Comparison of ENCODE assay signal across 11 cellular contexts in genomic region chr1:184419734-184420161, GRCh38. TPM values are rescaled to one million over a fixed set of nuclear protein-coding genes. Genes with fewer than 3 reads are reported as not detected.
DNase-seq lines count a peak whose midpoint lies in the region; ATAC-seq and TF ChIP-seq lines count a peak whose summit lies in the region.
"Had no signal": no experiment of that assay in that cellular context is flagged by ENCODE, and none has a peak within 500 bp of the region (broad histone marks: within the 10 kb centered on the region; RNA-seq: fewer than 3 reads in every experiment).

No MANE protein-coding gene starts in this region.

- H3K27me3 Mint-ChIP-seq in glutamatergic neuron (ENCODE audit: unreplicated experiment) = no peaks in the 10 kb centered on the region

- DNase-seq in SJCRH30 (peak; percentile 27 to 49), glutamatergic neuron (peak; percentile 19), stromal cell of bone marrow (ENCODE audit: low read depth) (peak; percentile 37), ACHN (no peak), NCI-H82 (lab: John Stamatoyannopoulos, UW) (no peak)
- DNase-seq: activated CD4-positive, alpha-beta memory T cell treated with anti-CD3 and anti-CD28 coated beads for 36 hours; activated effector memory CD4-positive, alpha-beta T cell treated with anti-CD3 and anti-CD28 coated beads, Interleukin-2, amount 50 U/mL, for 16 hours; right lobe of liver; T-helper 2 cell had no signal

- POLR2A ChIA-PET in HEK293 (lab: Yijun Ruan, JAX) = no interaction called here

- H3K36me3 Mint-ChIP-seq in glutamatergic neuron (ENCODE audit: unreplicated experiment) = no peaks in the 10 kb centered on the region
- H3K36me3 Mint-ChIP-seq: activated CD4-positive, alpha-beta memory T cell treated with anti-CD3 and anti-CD28 coated beads for 36 hours had no signal

- H3K4me3 ChIP-seq in HEK293 (ENCODE audit: low read depth, low read length) = no peak overlapping the region
- no peak overlapping the region for H3K4me3 ChIP-seq in SJCRH30
- H3K4me3 ChIP-seq: right lobe of liver had no signal

- H3K36me3 ChIP-seq in HEK293 (ENCODE audit: control insufficient read depth in 2 of 2, insufficient read depth in 1 of 2, low read length in 2 of 2) = no peaks in the 10 kb centered on the region
- no peaks in the 10 kb centered on the region for H3K36me3 ChIP-seq in SJCRH30
- H3K36me3 ChIP-seq: right lobe of liver had no signal

- no peak overlapping the region for H3K4me3 Mint-ChIP-seq in glutamatergic neuron (ENCODE audit: unreplicated experiment)
- H3K4me3 Mint-ChIP-seq: activated CD4-positive, alpha-beta memory T cell treated with anti-CD3 and anti-CD28 coated beads for 36 hours had no signal

- CTCF ChIA-PET in HEK293 (lab: Yijun Ruan, JAX) = interaction anchor here (0.6 to 1.3 kb wide), 2 partner anchors 143 to 241 kb away, joined by 3 to 5 read pairs; no protein-coding TSS in a partner anchor

- no peaks in the 10 kb centered on the region for H3K27me3 ChIP-seq in SJCRH30
- H3K27me3 ChIP-seq: right lobe of liver had no signal

- H3K27ac ChIP-seq in HEK293 (ENCODE audit: extremely low read depth, low read depth, low read length) (no peak overlapping the region), SJCRH30 (peak overlapping the region; percentile 43)
- H3K27ac ChIP-seq: right lobe of liver had no signal

- H3K4me1 ChIP-seq in HEK293 (ENCODE audit: control insufficient read depth, insufficient read depth, low read length) = peaks cover 23% of the 10 kb centered on the region
- peaks cover 5% of the 10 kb centered on the region; the same call in 1 of the 2 replicates for H3K4me1 ChIP-seq in SJCRH30
- H3K4me1 ChIP-seq: right lobe of liver had no signal

- TF ChIP-seq CTCF in HEK293 (tag by site-specific recombination; IDR thresholded peaks at IDR 0.05) (no peak), glutamatergic neuron (IDR thresholded peaks at IDR 0.05; ENCODE audit: partially characterized antibody, unreplicated experiment) (no peak)

- in situ Hi-C loops in ACHN (cut with HindIII; ENCODE audit: low pct_ligation_motif_present, low pct_unique_long_range_greater_than_20kb, low sequenced_read_pairs) = no loop called here

- H3K9me3 ChIP-seq in HEK293 (ENCODE audit: control insufficient read depth, insufficient read depth, low read depth, low read length) (no peaks in the 10 kb centered on the region), SJCRH30 (replicated peaks) (no peaks in the 10 kb centered on the region)
- H3K9me3 ChIP-seq: right lobe of liver had no signal

- H3K27ac Mint-ChIP-seq in glutamatergic neuron (ENCODE audit: unreplicated experiment) = peak overlapping the region; percentile 41
- H3K27ac Mint-ChIP-seq: activated CD4-positive, alpha-beta memory T cell treated with anti-CD3 and anti-CD28 coated beads for 36 hours had no signal

- H3K9me3 Mint-ChIP-seq in glutamatergic neuron (ENCODE audit: unreplicated experiment) = no peaks in the 10 kb centered on the region
- H3K9me3 Mint-ChIP-seq: activated CD4-positive, alpha-beta memory T cell treated with anti-CD3 and anti-CD28 coated beads for 36 hours had no signal

- ATAC-seq in GM21423 (IDR thresholded peaks at IDR 0.05; ENCODE audit: unreplicated experiment) = no peak

- H3K4me1 Mint-ChIP-seq in glutamatergic neuron (ENCODE audit: low read depth, unreplicated experiment) = peaks cover 13% of the 10 kb centered on the region

TF ChIP-seq in HEK293, 187 proteins besides CTCF, POLR2A, EP300 and RAD21:
- TF ChIP-seq YY2 (tag by site-specific recombination; IDR thresholded peaks at IDR 0.05) (peak; percentile 56; the same call in 1 of the 2 replicates), ZNF777 (tag by site-specific recombination; IDR thresholded peaks at IDR 0.05; ENCODE audit: borderline replicate concordance) (no peak), ZNF341 (tag by site-specific recombination; IDR thresholded peaks at IDR 0.05; ENCODE audit: low read depth) (peak; percentile 63), BCL11A (tag by site-specific recombination; IDR thresholded peaks at IDR 0.05; ENCODE audit: low read depth) (no peak)

RNA-seq across cellular contexts. Expression of gene C1orf21, which starts 32.9 kb away (rescaled TPM):
- total RNA-seq in SJCRH30 (2014; rRNA removed; shearing (Covaris generic)) = 5.8 and 7.5 TPM in 2 replicates
- 43.3 TPM for total RNA-seq in glutamatergic neuron (ENCODE audit: unreplicated experiment)

Comparison
In these comparisons a context has a peak if more than half of its experiments do, and no peak if none do; other contexts are left out.
1. DNase-seq: peak in SJCRH30 (2 of 2), glutamatergic neuron (single experiment) and stromal cell of bone marrow (single experiment); none in ACHN (single experiment) and NCI-H82 (single experiment).